Comparison of ENCODE assay signal across 1 cellular context in the genomic region with DNA sequence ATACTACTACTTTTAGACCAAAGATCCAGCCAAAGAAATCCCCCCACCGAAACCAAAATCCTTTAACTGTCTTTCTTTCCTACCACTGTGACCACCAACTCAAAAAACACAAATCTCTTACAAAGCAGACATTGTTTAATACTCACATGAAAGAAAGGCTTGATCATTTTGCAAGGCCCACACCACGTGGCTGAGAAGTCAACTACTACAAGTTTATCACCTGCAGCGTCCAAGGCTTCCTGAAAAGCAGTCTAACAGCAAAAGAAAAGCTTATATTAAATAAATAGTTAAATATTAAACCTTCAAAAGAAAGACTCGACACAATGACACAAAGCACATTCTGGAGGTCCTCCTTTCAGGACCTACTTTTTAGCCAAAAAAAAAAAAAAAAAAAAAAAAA.
TF ChIP-seq lines count a peak whose summit lies in the region.

No MANE protein-coding gene starts in this region.

TF ChIP-seq in GM12878, 131 proteins besides CTCF, POLR2A, EP300 and RAD21:
- TF ChIP-seq, protein P1, sequence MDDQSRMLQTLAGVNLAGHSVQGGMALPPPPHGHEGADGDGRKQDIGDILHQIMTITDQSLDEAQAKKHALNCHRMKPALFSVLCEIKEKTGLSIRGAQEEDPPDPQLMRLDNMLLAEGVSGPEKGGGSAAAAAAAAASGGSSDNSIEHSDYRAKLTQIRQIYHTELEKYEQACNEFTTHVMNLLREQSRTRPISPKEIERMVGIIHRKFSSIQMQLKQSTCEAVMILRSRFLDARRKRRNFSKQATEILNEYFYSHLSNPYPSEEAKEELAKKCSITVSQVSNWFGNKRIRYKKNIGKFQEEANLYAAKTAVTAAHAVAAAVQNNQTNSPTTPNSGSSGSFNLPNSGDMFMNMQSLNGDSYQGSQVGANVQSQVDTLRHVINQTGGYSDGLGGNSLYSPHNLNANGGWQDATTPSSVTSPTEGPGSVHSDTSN (IDR thresholded peaks at IDR 0.05; ENCODE audit: insufficient replicate concordance, low read depth, low read length) = no peak
- no peak for TF ChIP-seq NR2F1 (conservative IDR thresholded peaks at IDR 0.05)
- TF ChIP-seq TCF7 (IDR thresholded peaks at IDR 0.05; ENCODE audit: borderline replicate concordance) = no peak
- TF ChIP-seq, protein P2, sequence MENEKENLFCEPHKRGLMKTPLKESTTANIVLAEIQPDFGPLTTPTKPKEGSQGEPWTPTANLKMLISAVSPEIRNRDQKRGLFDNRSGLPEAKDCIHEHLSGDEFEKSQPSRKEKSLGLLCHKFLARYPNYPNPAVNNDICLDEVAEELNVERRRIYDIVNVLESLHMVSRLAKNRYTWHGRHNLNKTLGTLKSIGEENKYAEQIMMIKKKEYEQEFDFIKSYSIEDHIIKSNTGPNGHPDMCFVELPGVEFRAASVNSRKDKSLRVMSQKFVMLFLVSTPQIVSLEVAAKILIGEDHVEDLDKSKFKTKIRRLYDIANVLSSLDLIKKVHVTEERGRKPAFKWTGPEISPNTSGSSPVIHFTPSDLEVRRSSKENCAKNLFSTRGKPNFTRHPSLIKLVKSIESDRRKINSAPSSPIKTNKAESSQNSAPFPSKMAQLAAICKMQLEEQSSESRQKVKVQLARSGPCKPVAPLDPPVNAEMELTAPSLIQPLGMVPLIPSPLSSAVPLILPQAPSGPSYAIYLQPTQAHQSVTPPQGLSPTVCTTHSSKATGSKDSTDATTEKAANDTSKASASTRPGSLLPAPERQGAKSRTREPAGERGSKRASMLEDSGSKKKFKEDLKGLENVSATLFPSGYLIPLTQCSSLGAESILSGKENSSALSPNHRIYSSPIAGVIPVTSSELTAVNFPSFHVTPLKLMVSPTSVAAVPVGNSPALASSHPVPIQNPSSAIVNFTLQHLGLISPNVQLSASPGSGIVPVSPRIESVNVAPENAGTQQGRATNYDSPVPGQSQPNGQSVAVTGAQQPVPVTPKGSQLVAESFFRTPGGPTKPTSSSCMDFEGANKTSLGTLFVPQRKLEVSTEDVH (IDR thresholded peaks at IDR 0.05; ENCODE audit: low read depth, partially characterized antibody) = no peak
- no peak for TF ChIP-seq RUNX3 (IDR thresholded peaks at IDR 0.05; ENCODE audit: low read length)
- no peak for TF ChIP-seq SPI1 (IDR thresholded peaks at IDR 0.05; ENCODE audit: borderline replicate concordance, insufficient read depth, low read depth, low read length)
- TF ChIP-seq, protein P3, sequence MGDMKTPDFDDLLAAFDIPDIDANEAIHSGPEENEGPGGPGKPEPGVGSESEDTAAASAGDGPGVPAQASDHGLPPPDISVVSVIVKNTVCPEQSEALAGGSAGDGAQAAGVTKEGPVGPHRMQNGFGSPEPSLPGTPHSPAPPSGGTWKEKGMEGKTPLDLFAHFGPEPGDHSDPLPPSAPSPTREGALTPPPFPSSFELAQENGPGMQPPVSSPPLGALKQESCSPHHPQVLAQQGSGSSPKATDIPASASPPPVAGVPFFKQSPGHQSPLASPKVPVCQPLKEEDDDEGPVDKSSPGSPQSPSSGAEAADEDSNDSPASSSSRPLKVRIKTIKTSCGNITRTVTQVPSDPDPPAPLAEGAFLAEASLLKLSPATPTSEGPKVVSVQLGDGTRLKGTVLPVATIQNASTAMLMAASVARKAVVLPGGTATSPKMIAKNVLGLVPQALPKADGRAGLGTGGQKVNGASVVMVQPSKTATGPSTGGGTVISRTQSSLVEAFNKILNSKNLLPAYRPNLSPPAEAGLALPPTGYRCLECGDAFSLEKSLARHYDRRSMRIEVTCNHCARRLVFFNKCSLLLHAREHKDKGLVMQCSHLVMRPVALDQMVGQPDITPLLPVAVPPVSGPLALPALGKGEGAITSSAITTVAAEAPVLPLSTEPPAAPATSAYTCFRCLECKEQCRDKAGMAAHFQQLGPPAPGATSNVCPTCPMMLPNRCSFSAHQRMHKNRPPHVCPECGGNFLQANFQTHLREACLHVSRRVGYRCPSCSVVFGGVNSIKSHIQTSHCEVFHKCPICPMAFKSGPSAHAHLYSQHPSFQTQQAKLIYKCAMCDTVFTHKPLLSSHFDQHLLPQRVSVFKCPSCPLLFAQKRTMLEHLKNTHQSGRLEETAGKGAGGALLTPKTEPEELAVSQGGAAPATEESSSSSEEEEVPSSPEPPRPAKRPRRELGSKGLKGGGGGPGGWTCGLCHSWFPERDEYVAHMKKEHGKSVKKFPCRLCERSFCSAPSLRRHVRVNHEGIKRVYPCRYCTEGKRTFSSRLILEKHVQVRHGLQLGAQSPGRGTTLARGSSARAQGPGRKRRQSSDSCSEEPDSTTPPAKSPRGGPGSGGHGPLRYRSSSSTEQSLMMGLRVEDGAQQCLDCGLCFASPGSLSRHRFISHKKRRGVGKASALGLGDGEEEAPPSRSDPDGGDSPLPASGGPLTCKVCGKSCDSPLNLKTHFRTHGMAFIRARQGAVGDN (IDR thresholded peaks at IDR 0.05) = no peak
- TF ChIP-seq BACH1 (IDR thresholded peaks at IDR 0.05; ENCODE audit: borderline replicate concordance) = no peak
- TF ChIP-seq, protein P4, sequence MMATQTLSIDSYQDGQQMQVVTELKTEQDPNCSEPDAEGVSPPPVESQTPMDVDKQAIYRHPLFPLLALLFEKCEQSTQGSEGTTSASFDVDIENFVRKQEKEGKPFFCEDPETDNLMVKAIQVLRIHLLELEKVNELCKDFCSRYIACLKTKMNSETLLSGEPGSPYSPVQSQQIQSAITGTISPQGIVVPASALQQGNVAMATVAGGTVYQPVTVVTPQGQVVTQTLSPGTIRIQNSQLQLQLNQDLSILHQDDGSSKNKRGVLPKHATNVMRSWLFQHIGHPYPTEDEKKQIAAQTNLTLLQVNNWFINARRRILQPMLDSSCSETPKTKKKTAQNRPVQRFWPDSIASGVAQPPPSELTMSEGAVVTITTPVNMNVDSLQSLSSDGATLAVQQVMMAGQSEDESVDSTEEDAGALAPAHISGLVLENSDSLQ (IDR thresholded peaks at IDR 0.05) = no peak
- TF ChIP-seq, protein P5, sequence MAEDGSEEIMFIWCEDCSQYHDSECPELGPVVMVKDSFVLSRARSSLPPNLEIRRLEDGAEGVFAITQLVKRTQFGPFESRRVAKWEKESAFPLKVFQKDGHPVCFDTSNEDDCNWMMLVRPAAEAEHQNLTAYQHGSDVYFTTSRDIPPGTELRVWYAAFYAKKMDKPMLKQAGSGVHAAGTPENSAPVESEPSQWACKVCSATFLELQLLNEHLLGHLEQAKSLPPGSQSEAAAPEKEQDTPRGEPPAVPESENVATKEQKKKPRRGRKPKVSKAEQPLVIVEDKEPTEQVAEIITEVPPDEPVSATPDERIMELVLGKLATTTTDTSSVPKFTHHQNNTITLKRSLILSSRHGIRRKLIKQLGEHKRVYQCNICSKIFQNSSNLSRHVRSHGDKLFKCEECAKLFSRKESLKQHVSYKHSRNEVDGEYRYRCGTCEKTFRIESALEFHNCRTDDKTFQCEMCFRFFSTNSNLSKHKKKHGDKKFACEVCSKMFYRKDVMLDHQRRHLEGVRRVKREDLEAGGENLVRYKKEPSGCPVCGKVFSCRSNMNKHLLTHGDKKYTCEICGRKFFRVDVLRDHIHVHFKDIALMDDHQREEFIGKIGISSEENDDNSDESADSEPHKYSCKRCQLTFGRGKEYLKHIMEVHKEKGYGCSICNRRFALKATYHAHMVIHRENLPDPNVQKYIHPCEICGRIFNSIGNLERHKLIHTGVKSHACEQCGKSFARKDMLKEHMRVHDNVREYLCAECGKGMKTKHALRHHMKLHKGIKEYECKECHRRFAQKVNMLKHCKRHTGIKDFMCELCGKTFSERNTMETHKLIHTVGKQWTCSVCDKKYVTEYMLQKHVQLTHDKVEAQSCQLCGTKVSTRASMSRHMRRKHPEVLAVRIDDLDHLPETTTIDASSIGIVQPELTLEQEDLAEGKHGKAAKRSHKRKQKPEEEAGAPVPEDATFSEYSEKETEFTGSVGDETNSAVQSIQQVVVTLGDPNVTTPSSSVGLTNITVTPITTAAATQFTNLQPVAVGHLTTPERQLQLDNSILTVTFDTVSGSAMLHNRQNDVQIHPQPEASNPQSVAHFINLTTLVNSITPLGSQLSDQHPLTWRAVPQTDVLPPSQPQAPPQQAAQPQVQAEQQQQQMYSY (CRISPR knock-in tag; IDR thresholded peaks at IDR 0.05) = no peak
- TF ChIP-seq PAX5 (IDR thresholded peaks at IDR 0.05; ENCODE audit: borderline replicate concordance, low read depth, low read length) = no peak
- TF ChIP-seq, protein P6, sequence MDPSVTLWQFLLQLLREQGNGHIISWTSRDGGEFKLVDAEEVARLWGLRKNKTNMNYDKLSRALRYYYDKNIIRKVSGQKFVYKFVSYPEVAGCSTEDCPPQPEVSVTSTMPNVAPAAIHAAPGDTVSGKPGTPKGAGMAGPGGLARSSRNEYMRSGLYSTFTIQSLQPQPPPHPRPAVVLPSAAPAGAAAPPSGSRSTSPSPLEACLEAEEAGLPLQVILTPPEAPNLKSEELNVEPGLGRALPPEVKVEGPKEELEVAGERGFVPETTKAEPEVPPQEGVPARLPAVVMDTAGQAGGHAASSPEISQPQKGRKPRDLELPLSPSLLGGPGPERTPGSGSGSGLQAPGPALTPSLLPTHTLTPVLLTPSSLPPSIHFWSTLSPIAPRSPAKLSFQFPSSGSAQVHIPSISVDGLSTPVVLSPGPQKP (IDR thresholded peaks at IDR 0.05; ENCODE audit: low read depth, low read length) = no peak
- no peak for TF ChIP-seq CBFB (IDR thresholded peaks at IDR 0.05; ENCODE audit: low read depth)
- no peak for TF ChIP-seq FOXM1 (IDR thresholded peaks at IDR 0.05; ENCODE audit: low read depth, low read length)
